ENCODE assay signal across 9 cellular contexts in the genomic region with DNA sequence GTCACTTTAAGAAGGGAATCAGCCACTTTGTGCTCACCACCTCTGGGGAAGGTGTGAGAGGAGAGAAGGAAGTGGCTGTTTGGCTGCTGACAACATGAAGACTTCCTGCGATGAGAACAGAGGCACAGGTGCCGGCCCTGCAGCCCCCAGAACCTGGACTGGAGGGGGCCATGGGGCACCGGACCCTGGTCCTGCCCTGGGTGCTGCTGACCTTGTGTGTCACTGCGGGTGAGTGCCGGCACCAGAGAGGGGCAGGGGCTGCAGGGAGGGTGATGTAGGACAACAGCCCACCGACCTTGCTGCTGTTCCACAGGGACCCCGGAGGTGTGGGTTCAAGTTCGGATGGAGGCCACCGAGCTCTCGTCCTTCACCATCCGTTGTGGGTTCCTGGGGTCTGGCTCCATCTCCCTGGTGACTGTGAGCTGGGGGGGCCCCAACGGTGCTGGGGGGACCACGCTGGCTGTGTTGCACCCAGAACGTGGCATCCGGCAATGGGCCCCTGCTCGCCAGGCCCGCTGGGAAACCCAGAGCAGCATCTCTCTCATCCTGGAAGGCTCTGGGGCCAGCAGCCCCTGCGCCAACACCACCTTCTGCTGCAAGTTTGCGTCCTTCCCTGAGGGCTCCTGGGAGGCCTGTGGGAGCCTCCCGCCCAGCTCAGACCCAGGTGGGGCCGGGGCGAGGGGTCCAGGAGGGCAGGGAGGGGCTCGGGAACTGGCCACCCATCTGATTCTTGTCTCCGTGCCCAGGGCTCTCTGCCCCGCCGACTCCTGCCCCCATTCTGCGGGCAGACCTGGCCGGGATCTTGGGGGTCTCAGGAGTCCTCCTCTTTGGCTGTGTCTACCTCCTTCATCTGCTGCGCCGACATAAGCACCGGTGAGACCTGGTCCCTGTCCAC. TPM values are rescaled to one million over a fixed set of nuclear protein-coding genes. Genes with fewer than 3 reads are reported as not detected.
DNase-seq lines count a peak whose midpoint lies in the region; ATAC-seq and TF ChIP-seq lines count a peak whose summit lies in the region.
"Not testable (repeated sequence)": the region's sequence is repeated elsewhere in the genome, so short reads cannot be mapped to it uniquely, and the experiment has no call there.
"Had no signal": no experiment of that assay in that cellular context is flagged by ENCODE, and none has a peak within 500 bp of the region (broad histone marks: within the 10 kb centered on the region; RNA-seq: fewer than 3 reads in every experiment).

PVRIG (plus strand) TSS at position 149 of the 895 bp plus-strand sequence; CDS start at position 171, 22 bp downstream.

- not testable (repeated sequence) for H3K9me3 ChIP-seq in CD8-positive, alpha-beta memory T cell (ENCODE audit: low read length); MM.1S (replicated peaks; ENCODE audit: insufficient read depth, low read length); gastrocnemius medialis

- not testable (repeated sequence) for H4K20me1 ChIP-seq in MM.1S (ENCODE audit: insufficient read depth, low read length)

- peaks cover 55% of the 10 kb centered on the region for H3K4me1 ChIP-seq in CD8-positive, alpha-beta memory T cell (ENCODE audit: insufficient read depth, low read length)
- H3K4me1 ChIP-seq in MM.1S (ENCODE audit: low read length): peaks cover 41% of the 10 kb centered on the region
- peaks cover 6 to 10% of the 10 kb centered on the region in 2 donors for H3K4me1 ChIP-seq in gastrocnemius medialis

- not testable (repeated sequence) for TF ChIP-seq CTCF in MM.1S (IDR thresholded peaks at IDR 0.05; ENCODE audit: low read length); gastrocnemius medialis (IDR thresholded peaks at IDR 0.05 in 4 of 5, conservative IDR thresholded peaks at IDR 0.05 in 1 of 5)

- H3K27ac Mint-ChIP-seq in CD8-positive, alpha-beta memory T cell: peak within 1 kb of the TSS; percentile 94 to 100 (median 99)
- peak within 1 kb of the TSS; percentile 99 for H3K27ac Mint-ChIP-seq in activated CD4-positive, alpha-beta T cell treated with anti-CD3 and anti-CD28 coated beads, Interleukin-2, amount 10 ng/mL, durations not matched to agents 24 days and 14 days
- H3K27ac Mint-ChIP-seq in activated naive CD8-positive, alpha-beta T cell treated with anti-CD3 and anti-CD28 coated beads, Interleukin-2, amount 10 ng/mL, durations not matched to agents 7 days and 5 days: peak within 1 kb of the TSS; percentile 99
- peak within 1 kb of the TSS; percentile 95 to 99 (median 98) for H3K27ac Mint-ChIP-seq in immature natural killer cell

- CTCF ChIA-PET in CD8-positive, alpha-beta memory T cell (lab: Charles Lee): interaction anchor here (1.4 to 10.2 kb wide), 2 partner anchors 88 to 94 kb away, joined by 4 to 88 read pairs; partner anchors contain the start of gene MBLAC1

- H3K9me3 Mint-ChIP-seq in CD8-positive, alpha-beta memory T cell; activated CD4-positive, alpha-beta T cell treated with anti-CD3 and anti-CD28 coated beads, Interleukin-2, amount 10 ng/mL, durations not matched to agents 24 days and 14 days; activated naive CD8-positive, alpha-beta T cell treated with anti-CD3 and anti-CD28 coated beads, Interleukin-2, amount 10 ng/mL, durations not matched to agents 7 days and 5 days; immature natural killer cell: not testable (repeated sequence)

- H3K79me2 ChIP-seq in MM.1S (ENCODE audit: low read length): peaks cover 35% of the 10 kb centered on the region

- not testable (repeated sequence) for H3K27me3 ChIP-seq in CD8-positive, alpha-beta memory T cell (ENCODE audit: insufficient read depth, low read length, poor library complexity, severe bottlenecking); MM.1S (replicated peaks; ENCODE audit: insufficient read depth, low read length); gastrocnemius medialis

- ATAC-seq in activated naive CD8-positive, alpha-beta T cell treated with anti-CD3 and anti-CD28 coated beads, Interleukin-2, amount 10 ng/mL, durations not matched to agents 7 days and 5 days (ENCODE audit: low read depth): peak; percentile 43
- not testable (repeated sequence) for ATAC-seq in gastrocnemius medialis; stimulated activated naive CD8-positive, alpha-beta T cell treated with anti-CD3 and anti-CD28 coated beads, Interleukin-15, Interleukin-2, amounts not matched to agents 100 U/mL and 50 U/mL, for 24 hours

- H3K36me3 Mint-ChIP-seq in CD8-positive, alpha-beta memory T cell: peaks cover 0 to 56% (median 7%) of the 10 kb centered on the region in 3 donors
- peaks cover 42% of the 10 kb centered on the region for H3K36me3 Mint-ChIP-seq in activated CD4-positive, alpha-beta T cell treated with anti-CD3 and anti-CD28 coated beads, Interleukin-2, amount 10 ng/mL, durations not matched to agents 24 days and 14 days (ENCODE audit: low read depth)
- H3K36me3 Mint-ChIP-seq in activated naive CD8-positive, alpha-beta T cell treated with anti-CD3 and anti-CD28 coated beads, Interleukin-2, amount 10 ng/mL, durations not matched to agents 7 days and 5 days: peaks cover 40% of the 10 kb centered on the region
- peaks cover 4 to 17% (median 4%) of the 10 kb centered on the region in 3 donors for H3K36me3 Mint-ChIP-seq in immature natural killer cell

- peak within 1 kb of the TSS; percentile 89 for H3K9ac ChIP-seq in MM.1S (ENCODE audit: low read length)

- in situ Hi-C loops in gastrocnemius medialis (cut with MboI; ENCODE audit: low sequenced_read_pairs in 4 of 4): not testable (repeated sequence)

- H3K9me2 ChIP-seq in MM.1S (replicated peaks; ENCODE audit: insufficient read depth, low read length): not testable (repeated sequence)

- peak within 1 kb of the TSS; percentile 84 for H3K4me2 ChIP-seq in MM.1S (ENCODE audit: low read depth, low read length)

- TF ChIP-seq POLR2A in gastrocnemius medialis (IDR thresholded peaks at IDR 0.05): not testable (repeated sequence)

- peak within 1 kb of the TSS; percentile 95 for H3K4me3 ChIP-seq in CD8-positive, alpha-beta memory T cell (ENCODE audit: low read length)
- peak within 1 kb of the TSS; percentile 57 for H3K4me3 ChIP-seq in MM.1S (ENCODE audit: low read length)
- H3K4me3 ChIP-seq in gastrocnemius medialis: not testable (repeated sequence)

- peak within 1 kb of the TSS; percentile 89 to 98 (median 95) for H3K4me3 Mint-ChIP-seq in CD8-positive, alpha-beta memory T cell
- H3K4me3 Mint-ChIP-seq in activated CD4-positive, alpha-beta T cell treated with anti-CD3 and anti-CD28 coated beads, Interleukin-2, amount 10 ng/mL, durations not matched to agents 24 days and 14 days: peak within 1 kb of the TSS; percentile 96
- H3K4me3 Mint-ChIP-seq in activated naive CD8-positive, alpha-beta T cell treated with anti-CD3 and anti-CD28 coated beads, Interleukin-2, amount 10 ng/mL, durations not matched to agents 7 days and 5 days: peak within 1 kb of the TSS; percentile 94
- peak within 1 kb of the TSS; percentile 90 to 98 (median 95) for H3K4me3 Mint-ChIP-seq in immature natural killer cell

- not testable (repeated sequence) for H2AFZ ChIP-seq in MM.1S (ENCODE audit: low read length)

- DNase-seq in CD8-positive, alpha-beta memory T cell: peak in 4 of 5 donors; percentile 27 to 70 (median 60)
- DNase-seq in MM.1S, gastrocnemius medialis: not testable (repeated sequence)
- DNase-seq in activated CD4-positive, alpha-beta T cell treated with anti-CD3 and anti-CD28 coated beads, Interleukin-2, amount 10 ng/mL, durations not matched to agents 24 days and 14 days: peak; percentile 82
- peak; percentile 62 to 64 for DNase-seq in activated T-cell treated with anti-CD3 and anti-CD28 coated beads, Interleukin-2, amount 50 U/mL, for 48 hours
- DNase-seq in activated naive CD8-positive, alpha-beta T cell treated with anti-CD3 and anti-CD28 coated beads, Interleukin-2, amount 10 ng/mL, durations not matched to agents 7 days and 5 days: peak; percentile 66
- peak; percentile 66 for DNase-seq in immature natural killer cell
- DNase-seq in stimulated activated naive CD8-positive, alpha-beta T cell treated with anti-CD3 and anti-CD28 coated beads, Interleukin-15, Interleukin-2, amounts not matched to agents 100 U/mL and 50 U/mL, for 24 hours: peak; percentile 54

- H3K4me1 Mint-ChIP-seq in CD8-positive, alpha-beta memory T cell: peaks cover 54 to 75% (median 61%) of the 10 kb centered on the region in 3 donors
- H3K4me1 Mint-ChIP-seq in activated CD4-positive, alpha-beta T cell treated with anti-CD3 and anti-CD28 coated beads, Interleukin-2, amount 10 ng/mL, durations not matched to agents 24 days and 14 days: peaks cover 61% of the 10 kb centered on the region
- peaks cover 53% of the 10 kb centered on the region for H3K4me1 Mint-ChIP-seq in activated naive CD8-positive, alpha-beta T cell treated with anti-CD3 and anti-CD28 coated beads, Interleukin-2, amount 10 ng/mL, durations not matched to agents 7 days and 5 days
- H3K4me1 Mint-ChIP-seq in immature natural killer cell: peaks cover 70 to 71% of the 10 kb centered on the region in 2 donors

- not testable (repeated sequence) for H3K27me3 Mint-ChIP-seq in CD8-positive, alpha-beta memory T cell; activated CD4-positive, alpha-beta T cell treated with anti-CD3 and anti-CD28 coated beads, Interleukin-2, amount 10 ng/mL, durations not matched to agents 24 days and 14 days; activated naive CD8-positive, alpha-beta T cell treated with anti-CD3 and anti-CD28 coated beads, Interleukin-2, amount 10 ng/mL, durations not matched to agents 7 days and 5 days
- peaks cover 18 to 28% (median 27%) of the 10 kb centered on the region in 3 donors for H3K27me3 Mint-ChIP-seq in immature natural killer cell (ENCODE audit: low read depth in 3 of 3)

- not testable (repeated sequence) for H3K36me3 ChIP-seq in CD8-positive, alpha-beta memory T cell (ENCODE audit: insufficient read depth, low read length); MM.1S (replicated peaks; ENCODE audit: insufficient read depth, low read length)
- H3K36me3 ChIP-seq in gastrocnemius medialis: peaks cover 0 to 34% of the 10 kb centered on the region in 2 donors

- POLR2A ChIA-PET in CD8-positive, alpha-beta memory T cell (lab: Charles Lee): interaction anchor here (2.1 kb wide), 1 partner anchor 42 kb away, joined by 5 read pairs; the partner anchor contains the start of genes GPC2 and STAG3
- POLR2A ChIA-PET in activated naive CD8-positive, alpha-beta T cell treated with anti-CD3 and anti-CD28 coated beads, Interleukin-2, amount 10 ng/mL, durations not matched to agents 7 days and 5 days (lab: Charles Lee): interaction anchor here (0.5 to 5.9 kb wide), 17 partner anchors 10 to 259 kb away, joined by 3 to 45 read pairs (median 5); partner anchors contain the start of genes AP4M1, GPC2, LAMTOR4 and MCM7

- peaks cover 14% of the 10 kb centered on the region for H3F3A ChIP-seq in MM.1S (ENCODE audit: insufficient read depth, low read length)

- intact Hi-C loops in activated CD4-positive, alpha-beta T cell treated with anti-CD3 and anti-CD28 coated beads, Interleukin-2, amount 10 ng/mL, durations not matched to agents 24 days and 14 days (cut with micrococcal nuclease): loop anchor here (2.0 to 5.0 kb wide), 3 partner anchors 71 to 209 kb away; partner anchors contain the start of genes LAMTOR4, MBLAC1, MEPCE and ZCWPW1
- intact Hi-C loops in gastrocnemius medialis (cut with DNase I; ENCODE audit: low total_unique reads): loop anchor here (10.0 kb wide), 1 partner anchor 125 kb away; no protein-coding TSS in a partner anchor

- H3K27ac ChIP-seq in CD8-positive, alpha-beta memory T cell (ENCODE audit: low read depth, low read length): peak within 1 kb of the TSS; percentile 89
- H3K27ac ChIP-seq in MM.1S (ENCODE audit: low read length) (peak within 1 kb of the TSS; percentile 97), gastrocnemius medialis (peak within 1 kb of the TSS; percentile 31 to 50 (median 47))

RNA-seq across cellular contexts. Expression of gene PVRIG, which starts in this region (rescaled TPM):
- 10 to 100 TPM; 23.9 to 24.5 TPM for total RNA-seq in CD8-positive, alpha-beta memory T cell
- polyA plus RNA-seq in CD8-positive, alpha-beta memory T cell: 131 TPM
- 20.9 and 21.6 TPM in 2 replicates for total RNA-seq in activated CD4-positive, alpha-beta T cell treated with anti-CD3 and anti-CD28 coated beads, Interleukin-2, amount 10 ng/mL, durations not matched to agents 24 days and 14 days
- 10 to 100 TPM; 86.1 to 86.2 TPM for total RNA-seq in activated naive CD8-positive, alpha-beta T cell treated with anti-CD3 and anti-CD28 coated beads, Interleukin-2, amount 10 ng/mL, durations not matched to agents 7 days and 5 days
- 100 to 1,000 TPM; 151 to 240 (median 209) TPM for polyA plus RNA-seq in immature natural killer cell
- total RNA-seq in gastrocnemius medialis: not detected
- total RNA-seq: HT1080 had no signal

Comparison
In these comparisons a context has a peak if more than half of its experiments do, and no peak if none do; other contexts are left out.
1. RNA of gene PVRIG (total RNA-seq): 86.1 to 86.2 TPM in activated naive CD8-positive, alpha-beta T cell treated with anti-CD3 and anti-CD28 coated beads, Interleukin-2, amount 10 ng/mL, durations not matched to agents 7 days and 5 days, 23.9 to 24.5 TPM in CD8-positive, alpha-beta memory T cell and 20.9 to 21.6 TPM in activated CD4-positive, alpha-beta T cell treated with anti-CD3 and anti-CD28 coated beads, Interleukin-2, amount 10 ng/mL, durations not matched to agents 24 days and 14 days; not detected in gastrocnemius medialis; every median in the first group is over 10 times any median in the second.
2. H3K27ac ChIP-seq: peak in every context shown above with its lines; median percentile 97 in MM.1S; 89 in CD8-positive, alpha-beta memory T cell; 47 in gastrocnemius medialis.
3. Peak in every context shown above with its lines, with median percentiles within 50 percentile points of each other: H3K27ac Mint-ChIP-seq and H3K4me3 Mint-ChIP-seq.